Comparison of ENCODE assay signal across 31 cellular contexts in genomic region chr2:2804528-2804927, GRCh38.
"Had no signal": no experiment of that assay in that cellular context is flagged by ENCODE, and none has a peak within 500 bp of the region (broad histone marks: within the 10 kb centered on the region; RNA-seq: fewer than 3 reads in every experiment).

No MANE protein-coding gene starts in this region.

- H3K36me3 Mint-ChIP-seq: activated CD4-positive, alpha-beta memory T cell treated with anti-CD3 and anti-CD28 coated beads for 36 hours; activated CD8-positive, alpha-beta memory T cell treated with anti-CD3 and anti-CD28 coated beads, Interleukin-2, amount 10 ng/mL, durations not matched to agents 7 days and 5 days; activated naive CD4-positive, alpha-beta T cell treated with anti-CD3 and anti-CD28 coated beads, Interleukin-2, amount 50 U/mL, for 24 hours; activated naive CD8-positive, alpha-beta T cell treated with anti-CD3 and anti-CD28 coated beads for 36 hours had no signal

- H3K4me1 ChIP-seq: adrenal gland, body of pancreas, foreskin keratinocyte, gastrocnemius medialis, heart right ventricle had no signal

- H3K27me3 ChIP-seq: adrenal gland, body of pancreas, foreskin keratinocyte, gastrocnemius medialis, heart right ventricle had no signal

- H3K27ac ChIP-seq: adrenal gland, body of pancreas, foreskin keratinocyte, gastrocnemius medialis, heart right ventricle, WERI-Rb-1 had no signal

- H3K27me3 Mint-ChIP-seq: activated B cell treated with CpG ODN at 0.5 μM for 24 hours; activated CD4-positive, alpha-beta memory T cell treated with anti-CD3 and anti-CD28 coated beads for 36 hours; activated CD4-positive, alpha-beta T cell treated with anti-CD3 and anti-CD28 coated beads, Interleukin-2, amount 10 ng/mL, durations not matched to agents 24 days and 14 days; activated CD8-positive, alpha-beta memory T cell treated with anti-CD3 and anti-CD28 coated beads, Interleukin-2, amount 10 ng/mL, durations not matched to agents 7 days and 5 days; activated naive CD8-positive, alpha-beta T cell treated with anti-CD3 and anti-CD28 coated beads for 36 hours; activated naive CD8-positive, alpha-beta T cell treated with anti-CD3 and anti-CD28 coated beads, Interleukin-2, amount 50 U/mL, for 24 hours had no signal

- ATAC-seq: activated CD4-positive, alpha-beta T cell treated with anti-CD3 and anti-CD28 coated beads for 36 hours; activated CD4-positive, CD25-positive, alpha-beta regulatory T cell treated with anti-CD3 and anti-CD28 coated beads, Interleukin-2, amount 50 U/mL, for 24 hours; activated CD8-positive, alpha-beta memory T cell treated with anti-CD3 and anti-CD28 coated beads, Interleukin-2, amount 10 ng/mL, durations not matched to agents 7 days and 5 days; activated CD8-positive, alpha-beta T cell treated with anti-CD3 and anti-CD28 coated beads, Interleukin-2, amount 10 ng/mL, durations not matched to agents 7 days and 5 days; activated naive CD8-positive, alpha-beta T cell treated with anti-CD3 and anti-CD28 coated beads, Interleukin-2, amount 50 U/mL, for 24 hours; body of pancreas; esophagus mucosa; foreskin keratinocyte; gastrocnemius medialis; heart right ventricle; T-helper 17 cell had no signal

- H3K4me1 Mint-ChIP-seq: activated B cell treated with CpG ODN at 0.5 μM for 24 hours; activated CD4-positive, alpha-beta T cell treated with anti-CD3 and anti-CD28 coated beads for 36 hours; activated CD4-positive, alpha-beta T cell treated with anti-CD3 and anti-CD28 coated beads, Interleukin-2, amount 10 ng/mL, durations not matched to agents 24 days and 14 days; activated CD8-positive, alpha-beta memory T cell treated with anti-CD3 and anti-CD28 coated beads, Interleukin-2, amount 10 ng/mL, durations not matched to agents 7 days and 5 days; activated naive CD4-positive, alpha-beta T cell treated with anti-CD3 and anti-CD28 coated beads, Interleukin-2, amount 50 U/mL, for 24 hours; activated naive CD8-positive, alpha-beta T cell treated with anti-CD3 and anti-CD28 coated beads for 36 hours; activated naive CD8-positive, alpha-beta T cell treated with anti-CD3 and anti-CD28 coated beads, Interleukin-2, amount 50 U/mL, for 24 hours; T-helper 17 cell had no signal

- H3K36me3 ChIP-seq: adrenal gland, gastrocnemius medialis, heart right ventricle, WERI-Rb-1 had no signal

- H3K9me3 ChIP-seq: adrenal gland, gastrocnemius medialis had no signal

- H3K9me3 Mint-ChIP-seq: activated naive CD4-positive, alpha-beta T cell treated with anti-CD3 and anti-CD28 coated beads for 36 hours; activated naive CD8-positive, alpha-beta T cell treated with anti-CD3 and anti-CD28 coated beads for 36 hours; activated T-helper 1 cell treated with anti-CD3 and anti-CD28 coated beads, Interleukin-12 subunit alpha, Interleukin-12 subunit beta, Interleukin-2, Interleukin-4 antibody, amounts not matched to agents 30 ng/mL and 10 ng/mL and 1 ng/mL, durations not matched to agents 14 hours and 24 hours and 36 hours; activated T-helper 2 cell treated with anti-CD3 and anti-CD28 coated beads, Interferon-gamma antibody, Interleukin-2, Interleukin-4, amounts not matched to agents 10 μg/mL and 5 μg/mL and 100 μg/mL, durations not matched to agents 14 hours and 24 hours and 36 hours; T-helper 2 cell treated with Interferon-gamma antibody and Interleukin-4, amounts not matched to agents 5 μg/mL and 100 μg/mL, for 36 hours had no signal

- DNase-seq: activated B cell treated with CpG ODN at 0.5 μM for 24 hours; activated CD4-positive, alpha-beta memory T cell treated with anti-CD3 and anti-CD28 coated beads for 36 hours; activated CD4-positive, alpha-beta T cell treated with anti-CD3 and anti-CD28 coated beads for 36 hours; activated CD4-positive, alpha-beta T cell treated with anti-CD3 and anti-CD28 coated beads, Interleukin-2, amount 10 ng/mL, durations not matched to agents 24 days and 14 days; activated CD8-positive, alpha-beta memory T cell treated with anti-CD3 and anti-CD28 coated beads, Interleukin-2, amount 10 ng/mL, durations not matched to agents 7 days and 5 days; activated CD8-positive, alpha-beta memory T cell treated with anti-CD3 and anti-CD28 coated beads, Interleukin-2, amount 50 U/mL, for 4 hours; activated CD8-positive, alpha-beta T cell treated with anti-CD3 and anti-CD28 coated beads, Interleukin-2, amount 10 ng/mL, durations not matched to agents 7 days and 5 days; activated effector memory CD4-positive, alpha-beta T cell treated with anti-CD3 and anti-CD28 coated beads, Interleukin-2, amount 50 U/mL, for 16 hours; activated naive CD4-positive, alpha-beta T cell treated with anti-CD3 and anti-CD28 coated beads for 36 hours; activated naive CD8-positive, alpha-beta T cell treated with anti-CD3 and anti-CD28 coated beads for 36 hours; activated naive CD8-positive, alpha-beta T cell treated with anti-CD3 and anti-CD28 coated beads, Interleukin-2, amount 50 U/mL, for 24 hours; activated T-cell treated with anti-CD3 and anti-CD28 coated beads, Interleukin-2, amount 50 U/mL, for 1 hour; activated T-cell treated with anti-CD3 and anti-CD28 coated beads, Interleukin-2, amount 50 U/mL, for 48 hours; adrenal gland; amygdala; body of pancreas; caudate nucleus; effector CD8-positive, alpha-beta T cell; foreskin keratinocyte; gastrocnemius medialis; heart right ventricle; T-helper 1 cell; T-helper 17 cell; T1000; WERI-Rb-1 had no signal

- H3K4me3 ChIP-seq: adrenal gland, body of pancreas, gastrocnemius medialis, heart right ventricle had no signal

- H3K27ac Mint-ChIP-seq: activated B cell treated with CpG ODN at 0.5 μM for 24 hours; activated CD4-positive, alpha-beta memory T cell treated with anti-CD3 and anti-CD28 coated beads for 36 hours; activated CD4-positive, alpha-beta T cell treated with anti-CD3 and anti-CD28 coated beads for 36 hours; activated CD4-positive, alpha-beta T cell treated with anti-CD3 and anti-CD28 coated beads, Interleukin-2, amount 10 ng/mL, durations not matched to agents 24 days and 14 days; activated CD8-positive, alpha-beta memory T cell treated with anti-CD3 and anti-CD28 coated beads, Interleukin-2, amount 10 ng/mL, durations not matched to agents 7 days and 5 days; activated CD8-positive, alpha-beta T cell treated with anti-CD3 and anti-CD28 coated beads, Interleukin-2, amount 10 ng/mL, durations not matched to agents 7 days and 5 days; activated naive CD4-positive, alpha-beta T cell treated with anti-CD3 and anti-CD28 coated beads for 36 hours; activated naive CD4-positive, alpha-beta T cell treated with anti-CD3 and anti-CD28 coated beads, Interleukin-2, amount 50 U/mL, for 24 hours; activated naive CD8-positive, alpha-beta T cell treated with anti-CD3 and anti-CD28 coated beads for 36 hours; activated naive CD8-positive, alpha-beta T cell treated with anti-CD3 and anti-CD28 coated beads, Interleukin-2, amount 50 U/mL, for 24 hours; activated T-helper 2 cell treated with anti-CD3 and anti-CD28 coated beads, Interferon-gamma antibody, Interleukin-2, Interleukin-4, amounts not matched to agents 10 μg/mL and 5 μg/mL and 100 μg/mL, durations not matched to agents 14 hours and 24 hours and 36 hours; T-helper 17 cell; T-helper 2 cell treated with Interferon-gamma antibody and Interleukin-4, amounts not matched to agents 5 μg/mL and 100 μg/mL, for 36 hours had no signal

- H3K4me3 Mint-ChIP-seq: activated B cell treated with CpG ODN at 0.5 μM for 24 hours; activated CD4-positive, alpha-beta memory T cell treated with anti-CD3 and anti-CD28 coated beads for 36 hours; activated CD4-positive, alpha-beta T cell treated with anti-CD3 and anti-CD28 coated beads for 36 hours; activated CD4-positive, alpha-beta T cell treated with anti-CD3 and anti-CD28 coated beads, Interleukin-2, amount 10 ng/mL, durations not matched to agents 24 days and 14 days; activated CD8-positive, alpha-beta memory T cell treated with anti-CD3 and anti-CD28 coated beads, Interleukin-2, amount 10 ng/mL, durations not matched to agents 7 days and 5 days; activated CD8-positive, alpha-beta T cell treated with anti-CD3 and anti-CD28 coated beads, Interleukin-2, amount 10 ng/mL, durations not matched to agents 7 days and 5 days; activated naive CD4-positive, alpha-beta T cell treated with anti-CD3 and anti-CD28 coated beads for 36 hours; activated naive CD4-positive, alpha-beta T cell treated with anti-CD3 and anti-CD28 coated beads, Interleukin-2, amount 50 U/mL, for 24 hours; activated naive CD8-positive, alpha-beta T cell treated with anti-CD3 and anti-CD28 coated beads for 36 hours; activated naive CD8-positive, alpha-beta T cell treated with anti-CD3 and anti-CD28 coated beads, Interleukin-2, amount 50 U/mL, for 24 hours; activated T-helper 1 cell treated with anti-CD3 and anti-CD28 coated beads, Interleukin-12 subunit alpha, Interleukin-12 subunit beta, Interleukin-2, Interleukin-4 antibody, amounts not matched to agents 30 ng/mL and 10 ng/mL and 1 ng/mL, durations not matched to agents 14 hours and 24 hours and 36 hours; T-helper 17 cell; T-helper 2 cell treated with Interferon-gamma antibody and Interleukin-4, amounts not matched to agents 5 μg/mL and 100 μg/mL, for 36 hours had no signal
